In genomic region chr1:205749826-205750682, GRCh38 we compare ENCODE assay signal across 1 cellular context.
A peak's percentile ranks its signal among the peaks of the same experiment; 100 is the strongest.
TF ChIP-seq lines count a peak whose summit lies in the region.

TSS of gene NUCKS1 (minus strand) at chr1:205750182. CDS start at chr1:205749973, 209 bp downstream.

TF ChIP-seq in HCT116, 20 proteins besides CTCF, POLR2A, EP300 and RAD21 (continued from another document):
- no peak for TF ChIP-seq REST (IDR thresholded peaks at IDR 0.05; ENCODE audit: low read depth)
- TF ChIP-seq EGR1 (IDR thresholded peaks at IDR 0.05; ENCODE audit: low read depth) = peak; percentile 67
- no peak; the same call in 1 of the 2 replicates for TF ChIP-seq ZFX (IDR thresholded peaks at IDR 0.05)
